ENCODE assay signal across 19 cellular contexts in the genomic region with DNA sequence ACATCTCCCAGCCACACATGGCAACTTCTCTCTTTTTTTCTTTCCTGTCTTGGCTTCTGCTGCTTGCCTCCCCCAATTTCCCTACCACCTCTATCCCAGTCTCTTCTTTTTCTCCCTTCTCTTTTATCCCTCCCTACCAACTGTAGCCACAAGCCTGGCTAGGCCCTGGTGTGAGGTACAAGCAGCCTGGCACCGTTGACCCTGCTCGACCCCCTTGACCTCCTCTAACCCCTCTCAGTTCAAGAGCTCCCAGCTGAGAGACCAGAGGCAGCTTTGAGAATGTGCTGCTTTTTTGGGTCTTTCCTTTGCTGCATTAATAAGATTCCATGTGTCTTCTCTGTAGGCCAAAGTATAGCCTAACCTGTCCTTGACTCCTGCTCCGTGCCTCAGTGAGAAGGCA. TPM values are rescaled to one million over a fixed set of nuclear protein-coding genes. Genes with fewer than 3 reads are reported as not detected.
"Had no signal": no experiment of that assay in that cellular context is flagged by ENCODE, and none has a peak within 500 bp of the region (broad histone marks: within the 10 kb centered on the region; RNA-seq: fewer than 3 reads in every experiment).

No MANE protein-coding gene starts in this region.

- H3K9me3 ChIP-seq: adrenal gland, colonic mucosa, esophagus squamous epithelium, vagina had no signal

- H3K9me3 Mint-ChIP-seq: natural killer cell; stimulated activated memory B cell treated with anti-CD40 and anti-IgM and Interleukin-4, amounts not matched to agents 10 μg/mL and 1 μg/mL and 100 μg/mL, for 72 hours had no signal

- DNase-seq: activated CD4-positive, alpha-beta memory T cell treated with anti-CD3 and anti-CD28 coated beads, Interleukin-2, amount 10 ng/mL, durations not matched to agents 7 days and 5 days; activated CD4-positive, alpha-beta T cell treated with anti-CD3 and anti-CD28 coated beads for 36 hours; activated effector memory CD4-positive, alpha-beta T cell treated with anti-CD3 and anti-CD28 coated beads, Interleukin-2, amount 50 U/mL, for 16 hours; activated T-cell treated with anti-CD3 and anti-CD28 coated beads, Interleukin-2, amount 50 U/mL, for 4 hours; caudate nucleus; colonic mucosa; esophagus squamous epithelium; foreskin fibroblast; glutamatergic neuron; left ventricle myocardium inferior; natural killer cell; T-helper 1 cell; WERI-Rb-1 had no signal

- ATAC-seq: activated CD4-positive, alpha-beta T cell treated with anti-CD3 and anti-CD28 coated beads for 36 hours; activated T-cell treated with anti-CD3 and anti-CD28 coated beads, Interleukin-2, amount 50 U/mL, for 4 hours; natural killer cell; stimulated activated memory B cell treated with anti-CD40 and anti-IgM and Interleukin-4, amounts not matched to agents 10 μg/mL and 1 μg/mL and 100 μg/mL, for 72 hours had no signal

- H3K27me3 ChIP-seq: adrenal gland, colonic mucosa, esophagus squamous epithelium, tibial nerve, vagina had no signal

- H3K4me3 ChIP-seq: adrenal gland, colonic mucosa, esophagus squamous epithelium, left ventricle myocardium inferior, tibial nerve, vagina had no signal

- H3K4me3 Mint-ChIP-seq: activated CD4-positive, alpha-beta memory T cell treated with anti-CD3 and anti-CD28 coated beads, Interleukin-2, amount 10 ng/mL, durations not matched to agents 7 days and 5 days; activated CD4-positive, alpha-beta T cell treated with anti-CD3 and anti-CD28 coated beads for 36 hours; activated naive CD4-positive, alpha-beta T cell treated with anti-CD3 and anti-CD28 coated beads, Interleukin-2, amount 50 U/mL, for 24 hours; activated T-cell treated with anti-CD3 and anti-CD28 coated beads, Interleukin-2, amount 50 U/mL, for 4 hours; memory B cell; natural killer cell; stimulated activated memory B cell treated with anti-CD40 and anti-IgM and Interleukin-4, amounts not matched to agents 10 μg/mL and 1 μg/mL and 100 μg/mL, for 72 hours had no signal

- H3K27ac Mint-ChIP-seq: activated CD4-positive, alpha-beta memory T cell treated with anti-CD3 and anti-CD28 coated beads, Interleukin-2, amount 10 ng/mL, durations not matched to agents 7 days and 5 days; activated CD4-positive, alpha-beta T cell treated with anti-CD3 and anti-CD28 coated beads for 36 hours; activated naive CD4-positive, alpha-beta T cell treated with anti-CD3 and anti-CD28 coated beads, Interleukin-2, amount 50 U/mL, for 24 hours; memory B cell; natural killer cell; stimulated activated memory B cell treated with anti-CD40 and anti-IgM and Interleukin-4, amounts not matched to agents 10 μg/mL and 1 μg/mL and 100 μg/mL, for 72 hours had no signal

- H3K27ac ChIP-seq: adrenal gland, colonic mucosa, esophagus squamous epithelium, left ventricle myocardium inferior, tibial nerve, WERI-Rb-1 had no signal

- H3K4me1 Mint-ChIP-seq: activated naive CD4-positive, alpha-beta T cell treated with anti-CD3 and anti-CD28 coated beads, Interleukin-2, amount 50 U/mL, for 24 hours; natural killer cell had no signal

- H3K36me3 ChIP-seq: colonic mucosa, vagina, WERI-Rb-1 had no signal

- H3K27me3 Mint-ChIP-seq: activated naive CD4-positive, alpha-beta T cell treated with anti-CD3 and anti-CD28 coated beads, Interleukin-2, amount 50 U/mL, for 24 hours; memory B cell; stimulated activated memory B cell treated with anti-CD40 and anti-IgM and Interleukin-4, amounts not matched to agents 10 μg/mL and 1 μg/mL and 100 μg/mL, for 72 hours had no signal

- H3K4me1 ChIP-seq: adrenal gland, colonic mucosa, esophagus squamous epithelium, vagina had no signal

RNA-seq across cellular contexts. Expression of a gene that starts 56.7 kb away (rescaled TPM):
- total RNA-seq: activated CD4-positive, alpha-beta memory T cell treated with anti-CD3 and anti-CD28 coated beads, Interleukin-2, amount 10 ng/mL, durations not matched to agents 7 days and 5 days; activated CD4-positive, alpha-beta T cell treated with anti-CD3 and anti-CD28 coated beads for 36 hours; natural killer cell had no signal
